20 cellular contexts compared by ENCODE assay signal in genomic region chr2:1622521-1623200, GRCh38.
"Had no signal": no experiment of that assay in that cellular context is flagged by ENCODE, and none has a peak within 500 bp of the region (broad histone marks: within the 10 kb centered on the region; RNA-seq: fewer than 3 reads in every experiment).

No MANE protein-coding gene starts in this region.

- H2AFZ ChIP-seq: parathyroid adenoma had no signal

- H3K79me2 ChIP-seq: parathyroid adenoma had no signal

- H3K9me3 Mint-ChIP-seq: activated CD4-positive, alpha-beta T cell treated with anti-CD3 and anti-CD28 coated beads, Interleukin-2, amount 10 ng/mL, durations not matched to agents 7 days and 5 days; activated naive CD4-positive, alpha-beta T cell treated with anti-CD3 and anti-CD28 coated beads, Interleukin-2, amount 50 U/mL, for 24 hours; activated naive CD8-positive, alpha-beta T cell treated with anti-CD3 and anti-CD28 coated beads, Interleukin-2, amount 50 U/mL, for 24 hours; activated T-cell treated with anti-CD3 and anti-CD28 coated beads, Interleukin-2, amount 50 U/mL, for 24 hours had no signal

- H3K27ac ChIP-seq: lower lobe of right lung, parathyroid adenoma, right atrium auricular region, tibial nerve had no signal

- H3K4me3 ChIP-seq: lower lobe of right lung, right atrium auricular region, tibial nerve had no signal

- H3K4me1 Mint-ChIP-seq: activated CD4-positive, alpha-beta memory T cell treated with anti-CD3 and anti-CD28 coated beads, Interleukin-2, amount 10 ng/mL, durations not matched to agents 7 days and 5 days; activated CD4-positive, alpha-beta T cell treated with anti-CD3 and anti-CD28 coated beads, Interleukin-2, amount 10 ng/mL, durations not matched to agents 7 days and 5 days; activated naive CD4-positive, alpha-beta T cell treated with anti-CD3 and anti-CD28 coated beads, Interleukin-2, amount 50 U/mL, for 24 hours; activated naive CD8-positive, alpha-beta T cell treated with anti-CD3 and anti-CD28 coated beads, Interleukin-2, amount 50 U/mL, for 24 hours had no signal

- H3K27me3 ChIP-seq: right atrium auricular region, tibial nerve had no signal

- DNase-seq: activated CD4-positive, alpha-beta memory T cell treated with anti-CD3 and anti-CD28 coated beads, Interleukin-2, amount 10 ng/mL, durations not matched to agents 7 days and 5 days; activated CD4-positive, alpha-beta T cell treated with anti-CD3 and anti-CD28 coated beads for 1 hour; activated CD4-positive, alpha-beta T cell treated with anti-CD3 and anti-CD28 coated beads, Interleukin-2, amount 10 ng/mL, durations not matched to agents 7 days and 5 days; activated CD8-positive, alpha-beta memory T cell treated with anti-CD3 and anti-CD28 coated beads, Interleukin-2, amount 50 U/mL, for 48 hours; activated naive CD8-positive, alpha-beta T cell treated with anti-CD3 and anti-CD28 coated beads, Interleukin-2, amount 50 U/mL, for 24 hours; activated T-cell treated with anti-CD3 and anti-CD28 coated beads, Interleukin-2, amount 50 U/mL, for 24 hours; amygdala; central memory CD4-positive, alpha-beta T cell; effector CD8-positive, alpha-beta T cell; kidney glomerular epithelial cell; lower lobe of right lung; naive B cell; nucleus accumbens; stimulated activated naive CD4-positive, alpha-beta T cell treated with Interleukin-2 at 50 U/mL for 16 hours had no signal

- H3K27ac Mint-ChIP-seq: activated CD4-positive, alpha-beta memory T cell treated with anti-CD3 and anti-CD28 coated beads, Interleukin-2, amount 10 ng/mL, durations not matched to agents 7 days and 5 days; activated CD4-positive, alpha-beta T cell treated with anti-CD3 and anti-CD28 coated beads, Interleukin-2, amount 10 ng/mL, durations not matched to agents 7 days and 5 days; activated naive CD4-positive, alpha-beta T cell treated with anti-CD3 and anti-CD28 coated beads, Interleukin-2, amount 50 U/mL, for 24 hours; activated naive CD8-positive, alpha-beta T cell treated with anti-CD3 and anti-CD28 coated beads, Interleukin-2, amount 50 U/mL, for 24 hours; activated T-cell treated with anti-CD3 and anti-CD28 coated beads, Interleukin-2, amount 50 U/mL, for 24 hours; mesothelial cell of epicardium had no signal

- H3K9ac ChIP-seq: parathyroid adenoma had no signal

- H3K36me3 ChIP-seq: lower lobe of right lung, right atrium auricular region, tibial nerve had no signal

- H3K4me1 ChIP-seq: parathyroid adenoma had no signal

- H3K27me3 Mint-ChIP-seq: activated CD4-positive, alpha-beta memory T cell treated with anti-CD3 and anti-CD28 coated beads, Interleukin-2, amount 10 ng/mL, durations not matched to agents 7 days and 5 days; activated CD4-positive, alpha-beta T cell treated with anti-CD3 and anti-CD28 coated beads, Interleukin-2, amount 10 ng/mL, durations not matched to agents 7 days and 5 days; activated naive CD8-positive, alpha-beta T cell treated with anti-CD3 and anti-CD28 coated beads, Interleukin-2, amount 50 U/mL, for 24 hours had no signal

- ATAC-seq: activated naive CD8-positive, alpha-beta T cell treated with anti-CD3 and anti-CD28 coated beads, Interleukin-2, amount 50 U/mL, for 24 hours; left lobe of liver; lower lobe of right lung had no signal

- H3K9me3 ChIP-seq: lower lobe of right lung, right atrium auricular region, tibial nerve had no signal

- H3K4me3 Mint-ChIP-seq: activated CD4-positive, alpha-beta memory T cell treated with anti-CD3 and anti-CD28 coated beads, Interleukin-2, amount 10 ng/mL, durations not matched to agents 7 days and 5 days; activated CD4-positive, alpha-beta T cell treated with anti-CD3 and anti-CD28 coated beads, Interleukin-2, amount 10 ng/mL, durations not matched to agents 7 days and 5 days; activated naive CD4-positive, alpha-beta T cell treated with anti-CD3 and anti-CD28 coated beads, Interleukin-2, amount 50 U/mL, for 24 hours; activated naive CD8-positive, alpha-beta T cell treated with anti-CD3 and anti-CD28 coated beads, Interleukin-2, amount 50 U/mL, for 24 hours; activated T-cell treated with anti-CD3 and anti-CD28 coated beads, Interleukin-2, amount 50 U/mL, for 24 hours; mesothelial cell of epicardium had no signal

- H3K36me3 Mint-ChIP-seq: activated naive CD4-positive, alpha-beta T cell treated with anti-CD3 and anti-CD28 coated beads, Interleukin-2, amount 50 U/mL, for 24 hours; mesothelial cell of epicardium; naive B cell had no signal
